In the genomic region with DNA sequence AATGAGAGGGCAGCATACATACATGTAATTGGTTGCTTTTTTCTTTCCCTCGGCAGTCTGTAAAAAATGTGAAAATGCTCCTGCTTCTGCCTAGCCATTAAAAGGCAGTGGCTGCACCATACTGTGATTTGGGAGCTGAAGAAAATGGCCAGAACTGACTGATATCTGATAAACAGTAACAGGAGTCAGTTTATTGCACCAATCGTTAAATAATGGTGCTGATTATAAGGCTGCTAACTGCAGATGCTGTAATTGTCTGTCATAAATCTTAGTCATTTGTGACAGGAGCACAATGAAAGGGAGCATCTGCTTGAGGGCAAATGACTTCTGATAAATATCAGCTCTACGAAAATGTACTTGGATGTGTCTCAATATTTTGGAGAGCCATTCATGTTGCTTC, we compare ENCODE assay signal across 18 cellular contexts.
DNase-seq lines count a peak whose midpoint lies in the region; ATAC-seq and TF ChIP-seq lines count a peak whose summit lies in the region.
"Had no signal": no experiment of that assay in that cellular context is flagged by ENCODE, and none has a peak within 500 bp of the region (broad histone marks: within the 10 kb centered on the region; RNA-seq: fewer than 3 reads in every experiment).

No MANE protein-coding gene starts in this region.

- CTCF ChIA-PET in HEK293T (lab: Yijun Ruan, JAX) = no interaction called here

- no peak overlapping the region for H3K18ac ChIP-seq in neuronal stem cell (ENCODE audit: low read length)

- no peaks in the 10 kb centered on the region for H3K9me3 ChIP-seq in neuronal stem cell (replicated peaks in 1 of 2; ENCODE audit: control insufficient read depth in 2 of 2, insufficient read depth in 1 of 2, low read depth in 1 of 2, low read length in 2 of 2)
- H3K9me3 ChIP-seq: suprapubic skin had no signal

- no peak overlapping the region for H3K4ac ChIP-seq in neuronal stem cell (ENCODE audit: low read length)

- H2BK120ac ChIP-seq in neuronal stem cell (ENCODE audit: low read depth, low read length) = no peak overlapping the region

- no peak overlapping the region for H3K4me2 ChIP-seq in neuronal stem cell (ENCODE audit: insufficient read depth, low read length, poor library complexity, severe bottlenecking)

- no peak overlapping the region for H3K4me3 ChIP-seq in neuronal stem cell (ENCODE audit: low read length in 2 of 2)
- H3K4me3 ChIP-seq: suprapubic skin had no signal

- H3K9ac ChIP-seq in neuronal stem cell (ENCODE audit: low read depth, low read length, poor library complexity) = no peak overlapping the region

- peaks cover 0 to 11% (median 0%) of the 10 kb centered on the region in 3 experiments for H3K27me3 ChIP-seq in neuronal stem cell (ENCODE audit: control insufficient read depth in 3 of 3, insufficient read depth in 3 of 3, low read depth in 1 of 3, low read length in 3 of 3)
- H3K27me3 ChIP-seq: suprapubic skin had no signal

- POLR2A ChIA-PET in HEK293T (lab: Yijun Ruan, JAX) = no interaction called here

- no peak for ATAC-seq in GM21390 (IDR thresholded peaks at IDR 0.05; ENCODE audit: unreplicated experiment)
- ATAC-seq: HCT116; natural killer cell treated with Interleukin-12 subunit alpha and Interleukin-12 subunit beta and Interleukin-15 and Interleukin-18, amount 100 ng/mL, for 72 hours had no signal

- no peak overlapping the region for H4K8ac ChIP-seq in neuronal stem cell (ENCODE audit: low read depth, low read length)

- no peak overlapping the region for H3K23ac ChIP-seq in neuronal stem cell (ENCODE audit: low read depth, low read length, poor library complexity)

- no peak overlapping the region for H3K27ac ChIP-seq in neuronal stem cell (replicated peaks; ENCODE audit: low read length)
- H3K27ac ChIP-seq: suprapubic skin had no signal

- no peaks in the 10 kb centered on the region for H3K36me3 ChIP-seq in neuronal stem cell (replicated peaks in 1 of 2; ENCODE audit: control insufficient read depth in 2 of 2, insufficient read depth in 2 of 2, low read length in 2 of 2)
- H3K36me3 ChIP-seq: suprapubic skin had no signal

- H2AK5ac ChIP-seq in neuronal stem cell (ENCODE audit: low read depth, low read length) = no peak overlapping the region

- peaks cover 0 to 20% of the 10 kb centered on the region in 2 donors for H3K4me1 ChIP-seq in neuronal stem cell (ENCODE audit: control insufficient read depth in 2 of 2, insufficient read depth in 1 of 2, low read depth in 1 of 2, low read length in 2 of 2)
- H3K4me1 ChIP-seq: suprapubic skin had no signal

- H2BK15ac ChIP-seq in neuronal stem cell (ENCODE audit: low read length) = no peak overlapping the region

- no peak overlapping the region for H4K91ac ChIP-seq in neuronal stem cell (ENCODE audit: low read depth, low read length, poor library complexity)

- H3K79me1 ChIP-seq in neuronal stem cell (ENCODE audit: low read depth, low read length) = no peaks in the 10 kb centered on the region

- H3K14ac ChIP-seq in neuronal stem cell (ENCODE audit: low read length) = no peak overlapping the region

- peak overlapping the region; percentile 62 for H2AFZ ChIP-seq in neuronal stem cell (ENCODE audit: low read length)

- H2BK12ac ChIP-seq in neuronal stem cell (ENCODE audit: low read length) = no peak overlapping the region

- no peak overlapping the region for H2BK5ac ChIP-seq in neuronal stem cell (ENCODE audit: low read length)

- WGBS in neuronal stem cell (ENCODE audit: extremely low coverage in 2 of 2, insufficient read length in 2 of 2, insufficient replicate concordance in 1 of 2), 2 donors = no CpG with 5 or more reads among the region's 3 CpGs

- DNase-seq in HEK293T (ENCODE audit: extremely low spot score) (peak; percentile 16), NCI-H2081 (lab: John Stamatoyannopoulos, UW) (peak; percentile 90 to 98), SHP77 (lab: John Stamatoyannopoulos, UW) (peak; percentile 48 to 63), neuronal stem cell (ENCODE audit: low spot score) (no peak), cortex of kidney (lab: John Stamatoyannopoulos, UW) (no peak), AG08396 (ENCODE audit: low spot score) (no peak), HK-2 (ENCODE audit: unreplicated experiment) (no peak)
- DNase-seq: activated CD4-positive, alpha-beta T cell treated with anti-CD3 and anti-CD28 coated beads, Interleukin-2, amount 10 ng/mL, durations not matched to agents 7 days and 5 days; activated naive CD4-positive, alpha-beta T cell treated with Interleukin-2 at 50 U/mL for 16 hours; Calu3; cerebellar nuclear complex; KBM-7; kidney glomerular epithelial cell; NCI-H526 treated with DMSO at 0.1 percent for 48 hours had no signal

TF ChIP-seq in HEK293T, 16 proteins besides CTCF, POLR2A, EP300 and RAD21:
- TF ChIP-seq PKNOX1 (IDR thresholded peaks at IDR 0.05) = peak; percentile 91
- TF ChIP-seq ELF4 (IDR thresholded peaks at IDR 0.05) = no peak
- peak; percentile 60; the same call in 1 of the 2 replicates for TF ChIP-seq CTBP1 (IDR thresholded peaks at IDR 0.05; ENCODE audit: borderline replicate concordance)
- no peak for TF ChIP-seq L3MBTL2 (conservative IDR thresholded peaks at IDR 0.05)
- no peak for TF ChIP-seq SP1 (IDR thresholded peaks at IDR 0.05)

Comparison
In these comparisons a context has a peak if more than half of its experiments do, and no peak if none do; other contexts are left out.
1. DNase-seq: peak in HEK293T (single experiment), NCI-H2081 (2 of 2) and SHP77 (2 of 2); none in neuronal stem cell (single experiment), cortex of kidney (single experiment), AG08396 (single experiment) and HK-2 (single experiment).